Comparison of ENCODE assay signal across 22 cellular contexts in genomic region chr4:163380703-163381102, GRCh38. TPM values are rescaled to one million over a fixed set of nuclear protein-coding genes. Genes with fewer than 3 reads are reported as not detected.
A peak's percentile ranks its signal among the peaks of the same experiment; 100 is the strongest.
DNase-seq lines count a peak whose midpoint lies in the region; ATAC-seq and TF ChIP-seq lines count a peak whose summit lies in the region.
"Had no signal": no experiment of that assay in that cellular context is flagged by ENCODE, and none has a peak within 500 bp of the region (broad histone marks: within the 10 kb centered on the region; RNA-seq: fewer than 3 reads in every experiment).

No MANE protein-coding gene starts in this region.

- no peak overlapping the region for H3K56ac ChIP-seq in mesendoderm (ENCODE audit: low read length)

- intact Hi-C loops in mucosa of descending colon (cut with DNase I, micrococcal nuclease): no loop called here

- H3K27ac Mint-ChIP-seq in GM23338 (no peak overlapping the region), WTC11 (0 out of 2 replicates have a peak overlapping the region, but pooled peaks have one; percentile 45)

- H4K20me1 ChIP-seq in GM23338 (replicated peaks; ENCODE audit: insufficient read depth): no peaks in the 10 kb centered on the region

- no peak overlapping the region for H2BK15ac ChIP-seq in mesendoderm (replicated peaks; ENCODE audit: low read depth)

- no peak overlapping the region for H3K23ac ChIP-seq in mesendoderm (ENCODE audit: low read length)

- H3K4me3 ChIP-seq in GM23338 (no peak overlapping the region), mucosa of descending colon (no peak overlapping the region), mesendoderm (ENCODE audit: low read length) (no peak overlapping the region)
- H3K4me3 ChIP-seq: HAP-1, MG63, SJSA1 had no signal

- H3F3A ChIP-seq in GM23338 (replicated peaks; ENCODE audit: low read depth): no peaks in the 10 kb centered on the region

- no peaks in the 10 kb centered on the region for H3K36me3 ChIP-seq in GM23338 (ENCODE audit: insufficient read depth)
- H3K36me3 ChIP-seq in mucosa of descending colon (ENCODE audit: low read depth): no peaks in the 10 kb centered on the region
- H3K36me3 ChIP-seq in mesendoderm (ENCODE audit: control insufficient read depth, insufficient read depth, low read length): no peaks in the 10 kb centered on the region
- H3K36me3 ChIP-seq: HAP-1, MG63, SJSA1 had no signal

- no peak overlapping the region for H4K5ac ChIP-seq in mesendoderm (ENCODE audit: low read length)

- TF ChIP-seq CTCF in GM23338 (conservative IDR thresholded peaks at IDR 0.05; ENCODE audit: low read depth in 2 of 2) (no peak), WTC11 (IDR thresholded peaks at IDR 0.05) (no peak), mucosa of descending colon (IDR thresholded peaks at IDR 0.05) (no peak)

- H3K27me3 Mint-ChIP-seq in GM23338 (ENCODE audit: insufficient read depth, low read depth, poor library complexity): no peaks in the 10 kb centered on the region
- no peaks in the 10 kb centered on the region for H3K27me3 Mint-ChIP-seq in WTC11 (ENCODE audit: low read depth)

- H3K18ac ChIP-seq in mesendoderm (ENCODE audit: low read length): no peak overlapping the region

- H3K79me2 ChIP-seq in GM23338 (replicated peaks; ENCODE audit: insufficient read depth): no peaks in the 10 kb centered on the region
- no peaks in the 10 kb centered on the region for H3K79me2 ChIP-seq in mesendoderm (ENCODE audit: control insufficient read depth, insufficient read depth, low read length)

- no peak overlapping the region for H2AK5ac ChIP-seq in mesendoderm (ENCODE audit: low read length)

- no peak for ATAC-seq in GM23338
- ATAC-seq in WTC11: no peak
- peak; percentile 86 for ATAC-seq in mucosa of descending colon
- ATAC-seq in HG03039 (IDR thresholded peaks at IDR 0.05; ENCODE audit: unreplicated experiment): no peak

- peak; percentile 3 for DNase-seq in CD1c-positive myeloid dendritic cell (ENCODE audit: extremely low spot score)
- DNase-seq in GM23338 (ENCODE audit: low spot score): no peak
- no peak for DNase-seq in WTC11 (ENCODE audit: low spot score)
- DNase-seq in mucosa of descending colon: peak in 2 of 3 donors; percentile 36 to 47
- DNase-seq in NCI-H2171 (lab: John Stamatoyannopoulos, UW): no peak
- DNase-seq in mesendoderm: no peak
- DNase-seq: AML-193, DMS 273 treated with DMSO at 0.1 percent for 48 hours, DND-41, IMR-90, MG63, NCI-H1694 treated with DMSO at 0.1 percent for 48 hours, NCI-H510A, NCI-H774, SW 1271 had no signal

- H3K4me2 ChIP-seq in GM23338: no peak overlapping the region
- H3K4me2 ChIP-seq in mesendoderm (ENCODE audit: low read length): no peak overlapping the region

- no peaks in the 10 kb centered on the region for H3K36me3 Mint-ChIP-seq in GM23338 (ENCODE audit: low read depth)
- no peaks in the 10 kb centered on the region for H3K36me3 Mint-ChIP-seq in WTC11

- H3K27me3 ChIP-seq in GM23338 (ENCODE audit: insufficient read depth) (no peaks in the 10 kb centered on the region), mesendoderm (ENCODE audit: insufficient read depth, low read length, poor library complexity) (no peaks in the 10 kb centered on the region)
- H3K27me3 ChIP-seq: MG63, SJSA1 had no signal

- H3K4me1 ChIP-seq in GM23338 (ENCODE audit: insufficient read depth): no peaks in the 10 kb centered on the region
- peaks cover 2% of the 10 kb centered on the region for H3K4me1 ChIP-seq in mucosa of descending colon (ENCODE audit: low read depth)
- no peaks in the 10 kb centered on the region for H3K4me1 ChIP-seq in mesendoderm (ENCODE audit: control insufficient read depth, low read depth, low read length)
- H3K4me1 ChIP-seq: HAP-1, SJSA1 had no signal

- H3K9ac ChIP-seq in mesendoderm (ENCODE audit: low read length): no peak overlapping the region

- no peaks in the 10 kb centered on the region for H3K9me3 ChIP-seq in mucosa of descending colon
- H3K9me3 ChIP-seq: HAP-1, MG63, SJSA1 had no signal

- no peaks in the 10 kb centered on the region for H3K79me1 ChIP-seq in mesendoderm (ENCODE audit: low read length)

- H4K8ac ChIP-seq in mesendoderm (ENCODE audit: low read depth, low read length): no peak overlapping the region

- peak overlapping the region; percentile 19; the same call in 1 of the 2 replicates for H2AFZ ChIP-seq in GM23338

- no CpG with 5 or more reads among the region's 5 CpGs for WGBS in mesendoderm (ENCODE audit: extremely low coverage, insufficient coverage, low lambda C conversion rate)

- no peak overlapping the region for H3K4ac ChIP-seq in mesendoderm (ENCODE audit: low read depth, low read length)

- H3K9me2 ChIP-seq in GM23338 (ENCODE audit: insufficient read depth): no peaks in the 10 kb centered on the region; the same call in 1 of the 2 replicates

- H3K9me3 Mint-ChIP-seq in GM23338: no peaks in the 10 kb centered on the region
- peaks cover 6% of the 10 kb centered on the region for H3K9me3 Mint-ChIP-seq in WTC11

- H3K4me1 Mint-ChIP-seq in GM23338: peaks cover 4% of the 10 kb centered on the region; the same call in 2 of the 3 replicates
- peaks cover 13% of the 10 kb centered on the region for H3K4me1 Mint-ChIP-seq in WTC11

- CTCF ChIA-PET in WTC11 (lab: Charles Lee): interaction anchor here (1.2 kb wide), 1 partner anchor 48 kb away, joined by 3 read pairs; the partner anchor contains the start of gene NPY1R

- H2BK120ac ChIP-seq in mesendoderm (ENCODE audit: low read depth, low read length): no peak overlapping the region

- no peak overlapping the region for H3K27ac ChIP-seq in GM23338 (ENCODE audit: low read depth)
- no peak overlapping the region for H3K27ac ChIP-seq in mesendoderm (ENCODE audit: low read depth, low read length)
- H3K27ac ChIP-seq: C4-2B, HL-60, SJSA1 had no signal

- H3K4me3 Mint-ChIP-seq in GM23338: no peak overlapping the region
- H3K4me3 Mint-ChIP-seq in WTC11: no peak overlapping the region

- POLR2A ChIA-PET in WTC11 (lab: Charles Lee): no interaction called here

- no peak overlapping the region for H2BK5ac ChIP-seq in mesendoderm (ENCODE audit: low read length)

TF ChIP-seq in GM23338, 12 proteins besides CTCF, POLR2A, EP300 and RAD21 (continues in another document):
- TF ChIP-seq EZH2 (IDR thresholded peaks at IDR 0.05; ENCODE audit: low read depth, unreplicated experiment) (no peak), POLR2AphosphoS5 (IDR thresholded peaks at IDR 0.05; ENCODE audit: low read depth) (no peak), JUNB (IDR thresholded peaks at IDR 0.05; ENCODE audit: unreplicated experiment) (no peak), CREB1 (CRISPR knock-in tag; IDR thresholded peaks at IDR 0.05; ENCODE audit: low read depth) (no peak), NANOG (IDR thresholded peaks at IDR 0.05; ENCODE audit: borderline replicate concordance) (no peak), ZNF331 (CRISPR knock-in tag; IDR thresholded peaks at IDR 0.05; ENCODE audit: low read depth) (no peak), ETS1 (IDR thresholded peaks at IDR 0.05) (no peak), STAT1 (IDR thresholded peaks at IDR 0.05; ENCODE audit: unreplicated experiment) (no peak)

TF ChIP-seq in WTC11, 78 proteins besides CTCF, POLR2A, EP300 and RAD21:
- TF ChIP-seq, protein P1, sequence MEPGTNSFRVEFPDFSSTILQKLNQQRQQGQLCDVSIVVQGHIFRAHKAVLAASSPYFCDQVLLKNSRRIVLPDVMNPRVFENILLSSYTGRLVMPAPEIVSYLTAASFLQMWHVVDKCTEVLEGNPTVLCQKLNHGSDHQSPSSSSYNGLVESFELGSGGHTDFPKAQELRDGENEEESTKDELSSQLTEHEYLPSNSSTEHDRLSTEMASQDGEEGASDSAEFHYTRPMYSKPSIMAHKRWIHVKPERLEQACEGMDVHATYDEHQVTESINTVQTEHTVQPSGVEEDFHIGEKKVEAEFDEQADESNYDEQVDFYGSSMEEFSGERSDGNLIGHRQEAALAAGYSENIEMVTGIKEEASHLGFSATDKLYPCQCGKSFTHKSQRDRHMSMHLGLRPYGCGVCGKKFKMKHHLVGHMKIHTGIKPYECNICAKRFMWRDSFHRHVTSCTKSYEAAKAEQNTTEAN (CRISPR knock-in tag; IDR thresholded peaks at IDR 0.05): no peak
- TF ChIP-seq ZNF317 (CRISPR knock-in tag; IDR thresholded peaks at IDR 0.05; ENCODE audit: borderline replicate concordance, low read depth): no peak
- TF ChIP-seq CREB1 (CRISPR knock-in tag; IDR thresholded peaks at IDR 0.05): no peak
- no peak for TF ChIP-seq NFE2L1 (CRISPR knock-in tag; IDR thresholded peaks at IDR 0.05)
- TF ChIP-seq ZBTB21 (CRISPR knock-in tag; IDR thresholded peaks at IDR 0.05; ENCODE audit: borderline replicate concordance): no peak
TF ChIP-seq in WTC11: peak in this region for 0.

RNA-seq across cellular contexts. Expression of gene NPY5R, which starts 37.0 kb away (rescaled TPM):
- total RNA-seq in GM23338 (2014; rRNA removed; shearing (Covaris generic)): 2.4 and 3.4 TPM in 2 replicates
- polyA plus RNA-seq in GM23338 (2016; fragmentation: Nextera tagmentation; extraction: Ambion mirVana): 1.2 and 1.8 TPM in 2 replicates
- total RNA-seq in WTC11 (2021) (4.5 to 6.2 TPM (median 6.0 TPM) in 3 replicates), mucosa of descending colon (1 to 10 TPM in 1 of 3 donors, under 1 TPM in 2; 0.22 to 1.2 (median 0.25) TPM)
- polyA plus RNA-seq in mesendoderm (2013, experiment 1 of 2): 0.39 TPM
- polyA plus RNA-seq in mesendoderm (2013, experiment 2 of 2): 0.42 TPM
- total RNA-seq: G401, HT1080, IMR-90, SJSA1 had no signal
- polyA plus RNA-seq: IMR-90 had no signal

RNA-seq across cellular contexts. Expression of gene NPY1R, which starts 48.3 kb away (rescaled TPM):
- 7.4 and 10.9 TPM in 2 replicates for total RNA-seq in GM23338 (2014; rRNA removed; shearing (Covaris generic))
- polyA plus RNA-seq in GM23338 (2016; fragmentation: Nextera tagmentation; extraction: Ambion mirVana): 3.1 and 3.8 TPM in 2 replicates
- total RNA-seq in WTC11 (2021) (18.0 to 21.5 TPM (median 21.3 TPM) in 3 replicates), mucosa of descending colon (10 to 100 TPM in 1 of 3 donors, 1 to 10 TPM in 2; 2.8 to 20.6 (median 5.5) TPM)
- 2.3 TPM for polyA plus RNA-seq in mesendoderm (2013, experiment 1 of 2)
- polyA plus RNA-seq in mesendoderm (2013, experiment 2 of 2): 2.5 TPM
- total RNA-seq: G401, SJSA1 had no signal
- polyA plus RNA-seq: IMR-90 had no signal

Comparison
In these comparisons a context has a peak if more than half of its experiments do, and no peak if none do; other contexts are left out.
1. DNase-seq: peak in CD1c-positive myeloid dendritic cell (single experiment) and mucosa of descending colon (2 of 3); none in GM23338 (single experiment), WTC11 (single experiment), NCI-H2171 (single experiment) and mesendoderm (single experiment).